24 cellular contexts compared by ENCODE assay signal in genomic region chr2:238654479-238654878, GRCh38.
"Had no signal": no experiment of that assay in that cellular context is flagged by ENCODE, and none has a peak within 500 bp of the region (broad histone marks: within the 10 kb centered on the region; RNA-seq: fewer than 3 reads in every experiment).

No MANE protein-coding gene starts in this region.

- H3K36me3 Mint-ChIP-seq: activated naive CD8-positive, alpha-beta T cell; mesothelial cell of epicardium; naive B cell had no signal

- H3K27ac Mint-ChIP-seq: activated naive CD8-positive, alpha-beta T cell; mesothelial cell of epicardium; naive B cell had no signal

- H3K36me3 ChIP-seq: adrenal gland, gastroesophageal sphincter, right lobe of liver, transverse colon, uterus had no signal

- H3K27me3 ChIP-seq: adrenal gland, body of pancreas, gastroesophageal sphincter, right lobe of liver, testis, transverse colon, uterus had no signal

- H3K4me3 ChIP-seq: adrenal gland, body of pancreas, dorsolateral prefrontal cortex, gastroesophageal sphincter, right lobe of liver, testis, transverse colon, uterus had no signal

- H3K4me3 Mint-ChIP-seq: activated naive CD8-positive, alpha-beta T cell; mesothelial cell of epicardium; naive B cell had no signal

- H3K27ac ChIP-seq: adrenal gland, body of pancreas, dorsolateral prefrontal cortex, gastroesophageal sphincter, right lobe of liver, testis, transverse colon, uterus had no signal

- ATAC-seq: body of pancreas; gastroesophageal sphincter; left colon; right lobe of liver; stimulated activated naive CD8-positive, alpha-beta T cell treated with anti-CD3 and anti-CD28 coated beads, Interleukin-15, Interleukin-2, amounts not matched to agents 100 U/mL and 50 U/mL, for 24 hours had no signal

- H3K9me3 Mint-ChIP-seq: mesothelial cell of epicardium had no signal

- H3K9me3 ChIP-seq: adrenal gland, body of pancreas, gastroesophageal sphincter, right lobe of liver, testis, transverse colon, uterus had no signal

- H3K4me1 ChIP-seq: adrenal gland, body of pancreas, right lobe of liver, testis, uterus had no signal

- H3K4me1 Mint-ChIP-seq: naive B cell had no signal

- DNase-seq: activated CD4-positive, alpha-beta T cell treated with anti-CD3 and anti-CD28 coated beads for 4 hours; activated CD4-positive, alpha-beta T cell treated with anti-CD3 and anti-CD28 coated beads, Interleukin-2, amount 50 U/mL, for 48 hours; activated CD4-positive, CD25-positive, alpha-beta regulatory T cell; activated naive CD4-positive, alpha-beta T cell; activated T-cell treated with anti-CD3 and anti-CD28 coated beads, Interleukin-2, amount 50 U/mL, for 48 hours; aorta; body of pancreas; dorsolateral prefrontal cortex; effector memory CD4-positive, alpha-beta T cell; hippocampal formation; kidney; left colon; naive B cell; nucleus accumbens; right lobe of liver; stimulated activated CD4-positive, alpha-beta T cell treated with anti-CD3 and anti-CD28 coated beads, Interleukin-2, amount 100 ng/mL, for 48 hours; stimulated activated naive CD8-positive, alpha-beta T cell treated with anti-CD3 and anti-CD28 coated beads, Interleukin-15, Interleukin-2, amounts not matched to agents 100 U/mL and 50 U/mL, for 24 hours; testis; transverse colon; uterus had no signal
